Comparison of ENCODE assay signal across 1 cellular context in the genomic region with DNA sequence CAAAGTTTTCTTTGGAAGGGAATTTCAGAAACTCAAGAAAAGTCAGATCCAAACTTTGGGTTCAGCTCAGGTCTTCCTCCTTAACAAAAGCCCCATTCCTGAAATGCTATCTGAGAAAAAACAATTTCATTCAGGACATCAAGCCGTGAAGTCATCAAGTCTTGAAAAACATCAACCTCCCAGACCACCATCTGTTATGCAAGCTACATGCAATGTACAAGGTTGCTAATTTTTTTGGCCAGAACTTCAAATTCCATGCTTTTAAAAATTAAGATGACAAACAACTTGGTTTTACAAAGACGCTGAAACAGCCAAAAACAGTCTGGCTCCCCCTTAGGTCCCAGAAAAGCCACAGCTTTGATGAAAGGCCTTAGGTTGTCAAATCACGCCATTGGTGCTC.
TF ChIP-seq lines count a peak whose summit lies in the region.

No MANE protein-coding gene starts in this region.

TF ChIP-seq in GM23338, 12 proteins besides CTCF, POLR2A, EP300 and RAD21 (continued from another document):
- TF ChIP-seq, protein P1, sequence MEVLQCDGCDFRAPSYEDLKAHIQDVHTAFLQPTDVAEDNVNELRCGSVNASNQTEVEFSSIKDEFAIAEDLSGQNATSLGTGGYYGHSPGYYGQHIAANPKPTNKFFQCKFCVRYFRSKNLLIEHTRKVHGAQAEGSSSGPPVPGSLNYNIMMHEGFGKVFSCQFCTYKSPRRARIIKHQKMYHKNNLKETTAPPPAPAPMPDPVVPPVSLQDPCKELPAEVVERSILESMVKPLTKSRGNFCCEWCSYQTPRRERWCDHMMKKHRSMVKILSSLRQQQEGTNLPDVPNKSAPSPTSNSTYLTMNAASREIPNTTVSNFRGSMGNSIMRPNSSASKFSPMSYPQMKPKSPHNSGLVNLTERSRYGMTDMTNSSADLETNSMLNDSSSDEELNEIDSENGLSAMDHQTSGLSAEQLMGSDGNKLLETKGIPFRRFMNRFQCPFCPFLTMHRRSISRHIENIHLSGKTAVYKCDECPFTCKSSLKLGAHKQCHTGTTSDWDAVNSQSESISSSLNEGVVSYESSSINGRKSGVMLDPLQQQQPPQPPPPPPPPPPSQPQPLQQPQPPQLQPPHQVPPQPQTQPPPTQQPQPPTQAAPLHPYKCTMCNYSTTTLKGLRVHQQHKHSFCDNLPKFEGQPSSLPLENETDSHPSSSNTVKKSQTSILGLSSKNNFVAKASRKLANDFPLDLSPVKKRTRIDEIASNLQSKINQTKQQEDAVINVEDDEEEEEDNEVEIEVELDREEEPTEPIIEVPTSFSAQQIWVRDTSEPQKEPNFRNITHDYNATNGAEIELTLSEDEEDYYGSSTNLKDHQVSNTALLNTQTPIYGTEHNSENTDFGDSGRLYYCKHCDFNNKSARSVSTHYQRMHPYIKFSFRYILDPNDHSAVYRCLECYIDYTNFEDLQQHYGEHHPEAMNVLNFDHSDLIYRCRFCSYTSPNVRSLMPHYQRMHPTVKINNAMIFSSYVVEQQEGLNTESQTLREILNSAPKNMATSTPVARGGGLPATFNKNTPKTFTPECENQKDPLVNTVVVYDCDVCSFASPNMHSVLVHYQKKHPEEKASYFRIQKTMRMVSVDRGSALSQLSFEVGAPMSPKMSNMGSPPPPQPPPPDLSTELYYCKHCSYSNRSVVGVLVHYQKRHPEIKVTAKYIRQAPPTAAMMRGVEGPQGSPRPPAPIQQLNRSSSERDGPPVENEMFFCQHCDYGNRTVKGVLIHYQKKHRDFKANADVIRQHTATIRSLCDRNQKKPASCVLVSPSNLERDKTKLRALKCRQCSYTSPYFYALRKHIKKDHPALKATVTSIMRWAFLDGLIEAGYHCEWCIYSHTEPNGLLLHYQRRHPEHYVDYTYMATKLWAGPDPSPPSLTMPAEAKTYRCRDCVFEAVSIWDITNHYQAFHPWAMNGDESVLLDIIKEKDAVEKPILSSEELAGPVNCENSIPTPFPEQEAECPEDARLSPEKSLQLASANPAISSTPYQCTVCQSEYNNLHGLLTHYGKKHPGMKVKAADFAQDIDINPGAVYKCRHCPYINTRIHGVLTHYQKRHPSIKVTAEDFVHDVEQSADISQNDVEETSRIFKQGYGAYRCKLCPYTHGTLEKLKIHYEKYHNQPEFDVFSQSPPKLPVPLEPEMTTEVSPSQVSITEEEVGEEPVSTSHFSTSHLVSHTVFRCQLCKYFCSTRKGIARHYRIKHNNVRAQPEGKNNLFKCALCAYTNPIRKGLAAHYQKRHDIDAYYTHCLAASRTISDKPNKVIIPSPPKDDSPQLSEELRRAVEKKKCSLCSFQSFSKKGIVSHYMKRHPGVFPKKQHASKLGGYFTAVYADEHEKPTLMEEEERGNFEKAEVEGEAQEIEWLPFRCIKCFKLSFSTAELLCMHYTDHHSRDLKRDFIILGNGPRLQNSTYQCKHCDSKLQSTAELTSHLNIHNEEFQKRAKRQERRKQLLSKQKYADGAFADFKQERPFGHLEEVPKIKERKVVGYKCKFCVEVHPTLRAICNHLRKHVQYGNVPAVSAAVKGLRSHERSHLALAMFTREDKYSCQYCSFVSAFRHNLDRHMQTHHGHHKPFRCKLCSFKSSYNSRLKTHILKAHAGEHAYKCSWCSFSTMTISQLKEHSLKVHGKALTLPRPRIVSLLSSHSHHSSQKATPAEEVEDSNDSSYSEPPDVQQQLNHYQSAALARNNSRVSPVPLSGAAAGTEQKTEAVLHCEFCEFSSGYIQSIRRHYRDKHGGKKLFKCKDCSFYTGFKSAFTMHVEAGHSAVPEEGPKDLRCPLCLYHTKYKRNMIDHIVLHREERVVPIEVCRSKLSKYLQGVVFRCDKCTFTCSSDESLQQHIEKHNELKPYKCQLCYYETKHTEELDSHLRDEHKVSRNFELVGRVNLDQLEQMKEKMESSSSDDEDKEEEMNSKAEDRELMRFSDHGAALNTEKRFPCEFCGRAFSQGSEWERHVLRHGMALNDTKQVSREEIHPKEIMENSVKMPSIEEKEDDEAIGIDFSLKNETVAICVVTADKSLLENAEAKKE (CRISPR knock-in tag; IDR thresholded peaks at IDR 0.05): no peak
- TF ChIP-seq CREB1 (CRISPR knock-in tag; IDR thresholded peaks at IDR 0.05; ENCODE audit: low read depth): no peak
- TF ChIP-seq, protein P2, sequence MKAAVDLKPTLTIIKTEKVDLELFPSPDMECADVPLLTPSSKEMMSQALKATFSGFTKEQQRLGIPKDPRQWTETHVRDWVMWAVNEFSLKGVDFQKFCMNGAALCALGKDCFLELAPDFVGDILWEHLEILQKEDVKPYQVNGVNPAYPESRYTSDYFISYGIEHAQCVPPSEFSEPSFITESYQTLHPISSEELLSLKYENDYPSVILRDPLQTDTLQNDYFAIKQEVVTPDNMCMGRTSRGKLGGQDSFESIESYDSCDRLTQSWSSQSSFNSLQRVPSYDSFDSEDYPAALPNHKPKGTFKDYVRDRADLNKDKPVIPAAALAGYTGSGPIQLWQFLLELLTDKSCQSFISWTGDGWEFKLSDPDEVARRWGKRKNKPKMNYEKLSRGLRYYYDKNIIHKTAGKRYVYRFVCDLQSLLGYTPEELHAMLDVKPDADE (IDR thresholded peaks at IDR 0.05): no peak
- no peak for TF ChIP-seq ZNF331 (CRISPR knock-in tag; IDR thresholded peaks at IDR 0.05; ENCODE audit: low read depth)
- no peak for TF ChIP-seq EZH2 (IDR thresholded peaks at IDR 0.05; ENCODE audit: low read depth, unreplicated experiment)
- no peak for TF ChIP-seq POLR2AphosphoS5 (IDR thresholded peaks at IDR 0.05; ENCODE audit: low read depth)
